14 cellular contexts compared by ENCODE assay signal in genomic region chr17:73371846-73372245, GRCh38.
"Had no signal": no experiment of that assay in that cellular context is flagged by ENCODE, and none has a peak within 500 bp of the region (broad histone marks: within the 10 kb centered on the region; RNA-seq: fewer than 3 reads in every experiment).

No MANE protein-coding gene starts in this region.

- H3K27ac ChIP-seq: left lung, neutrophil, thyroid gland had no signal

- H3K27me3 ChIP-seq: left lung, neutrophil, thyroid gland had no signal

- FAIRE-seq: kidney had no signal

- H3K9me3 ChIP-seq: left lung, neutrophil, thyroid gland had no signal

- ATAC-seq: activated T-helper 17 cell treated with anti-CD3 and anti-CD28 coated beads, Interleukin-2, amount 50 U/mL, for 72 hours; left lung; naive thymus-derived CD8-positive, alpha-beta T cell; stimulated activated naive B cell treated with anti-CD40 and anti-IgM and Interleukin-4, amounts not matched to agents 10 μg/mL and 1 μg/mL and 100 μg/mL, for 72 hours had no signal

- DNase-seq: activated CD4-positive, CD25-positive, alpha-beta regulatory T cell; activated naive CD4-positive, alpha-beta T cell treated with Interleukin-2 at 50 U/mL for 16 hours; anterior cingulate cortex; cerebellar nuclear complex; effector CD8-positive, alpha-beta T cell; hypothalamus; kidney; left lung; naive thymus-derived CD8-positive, alpha-beta T cell; stimulated activated CD4-positive, alpha-beta T cell treated with anti-CD3 and anti-CD28 coated beads, Interleukin-2, amount 100 ng/mL, for 48 hours; stimulated activated naive B cell treated with anti-CD40 and anti-IgM and Interleukin-4, amounts not matched to agents 10 μg/mL and 1 μg/mL and 100 μg/mL, for 72 hours; thyroid gland had no signal

- H3K4me3 ChIP-seq: left lung, thyroid gland had no signal

- H3K4me1 ChIP-seq: left lung, thyroid gland had no signal

- H3K36me3 ChIP-seq: left lung, neutrophil, thyroid gland had no signal
